18 cellular contexts compared by ENCODE assay signal in the genomic region with DNA sequence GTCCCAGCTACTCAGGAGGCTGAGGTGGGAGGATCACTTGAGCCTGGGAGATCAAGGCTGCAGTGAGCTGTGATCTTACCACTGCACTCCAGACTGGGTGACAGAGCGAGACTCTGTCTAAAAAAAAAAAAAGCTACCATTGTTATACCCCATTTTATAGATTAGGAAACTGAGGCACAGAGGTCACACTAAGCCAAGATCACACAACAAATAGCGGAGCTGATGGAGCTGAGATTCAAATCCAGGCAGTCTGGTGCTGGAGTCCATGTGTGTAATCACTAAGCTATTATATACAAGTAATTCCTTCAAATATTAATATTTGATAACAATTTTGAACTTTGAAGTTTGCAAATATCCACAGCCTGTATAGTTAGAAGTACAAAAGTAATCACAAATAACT. TPM values are rescaled to one million over a fixed set of nuclear protein-coding genes. Genes with fewer than 3 reads are reported as not detected.
DNase-seq lines count a peak whose midpoint lies in the region; ATAC-seq, FAIRE-seq and TF ChIP-seq lines count a peak whose summit lies in the region.
"Had no signal": no experiment of that assay in that cellular context is flagged by ENCODE, and none has a peak within 500 bp of the region (broad histone marks: within the 10 kb centered on the region; RNA-seq: fewer than 3 reads in every experiment).

No MANE protein-coding gene starts in this region.

- peaks cover 14% of the 10 kb centered on the region; the same call in 2 of the 3 replicates for H3K4me1 Mint-ChIP-seq in GM23338

- peaks cover 10% of the 10 kb centered on the region for H3K27me3 Mint-ChIP-seq in GM23338 (ENCODE audit: insufficient read depth, low read depth, poor library complexity)
- H3K27me3 Mint-ChIP-seq: CD4-positive, alpha-beta memory T cell had no signal

- H3K9me2 ChIP-seq in Karpas-422 (replicated peaks; ENCODE audit: insufficient read depth, low read length) (no peaks in the 10 kb centered on the region), GM23338 (ENCODE audit: insufficient read depth) (no peaks in the 10 kb centered on the region)

- TF ChIP-seq RAD21 in GM12878 (IDR thresholded peaks at IDR 0.05; ENCODE audit: insufficient read depth, low read depth, low read length): no peak

- H3K27me3 ChIP-seq in Karpas-422 (ENCODE audit: low read length) (no peaks in the 10 kb centered on the region), GM12878 (replicated peaks in 1 of 2; ENCODE audit: control insufficient read depth in 2 of 2, insufficient read depth in 2 of 2, low read length in 1 of 2) (no peaks in the 10 kb centered on the region), small intestine (ENCODE audit: control insufficient read depth in 2 of 2, insufficient read depth in 2 of 2, low read length in 2 of 2) (no peaks in the 10 kb centered on the region), GM23338 (ENCODE audit: insufficient read depth) (no peaks in the 10 kb centered on the region)

- H3K4me2 ChIP-seq in Karpas-422 (ENCODE audit: low read depth, low read length, poor library complexity, severe bottlenecking) (peak overlapping the region; percentile 88), GM12878 (ENCODE audit: control insufficient read depth, insufficient read depth) (peak overlapping the region; percentile 59), GM23338 (no peak overlapping the region)

- H3K27ac ChIP-seq in Karpas-422 (ENCODE audit: low read length) (peak overlapping the region; percentile 44), RWPE1 (peak overlapping the region; percentile 43; the same call in 1 of the 2 replicates), GM12878 (ENCODE audit: control insufficient read depth, insufficient read depth) (no peak overlapping the region; the same call in 1 of the 2 replicates), small intestine (ENCODE audit: low read depth in 1 of 2, low read length in 1 of 2) (no peak overlapping the region), GM23338 (ENCODE audit: low read depth) (no peak overlapping the region)

- RAD21 ChIA-PET in GM12878 (lab: Charles Lee; ENCODE audit: unreplicated experiment): interaction anchor here (0.7 to 1.8 kb wide), 13 partner anchors 8 to 514 kb away, joined by 3 to 8 read pairs (median 4); no protein-coding TSS in a partner anchor

- no peak overlapping the region for H3K27ac Mint-ChIP-seq in GM23338

- H3K9me3 Mint-ChIP-seq in GM23338: no peaks in the 10 kb centered on the region
- H3K9me3 Mint-ChIP-seq: CD4-positive, alpha-beta memory T cell had no signal

- H3K4me1 ChIP-seq in Karpas-422 (ENCODE audit: low read length) (peaks cover 64% of the 10 kb centered on the region), GM12878 (ENCODE audit: control insufficient read depth, insufficient read depth, low read length) (peaks cover 5% of the 10 kb centered on the region), small intestine (ENCODE audit: control insufficient read depth in 2 of 2, insufficient read depth in 1 of 2, low read depth in 1 of 2, low read length in 1 of 2) (peaks cover 0 to 13% of the 10 kb centered on the region in 2 donors), GM23338 (ENCODE audit: insufficient read depth) (peaks cover 9% of the 10 kb centered on the region; the same call in 1 of the 2 replicates)

- no peak for DNase-seq in Karpas-422
- DNase-seq in RWPE1 (ENCODE audit: low spot score): no peak
- DNase-seq in GM12878 (ENCODE audit: low read depth, low spot score): no peak
- DNase-seq in small intestine: peak; percentile 58
- DNase-seq in NCI-H226: no peak
- no peak for DNase-seq in activated CD8-positive, alpha-beta memory T cell treated with anti-CD3 and anti-CD28 coated beads, Interleukin-2, amount 50 U/mL, for 48 hours
- no peak for DNase-seq in GM23338 (ENCODE audit: low spot score)
- DNase-seq: C1 segment of cervical spinal cord; CD4-positive, alpha-beta memory T cell; COR-L47; DMS153; EL; GDM1; H7; HCEC 1CT had no signal

- intact Hi-C loops in GM12878 (cut with micrococcal nuclease; ENCODE audit: unreplicated experiment): no loop called here

- H3K4me3 ChIP-seq in Karpas-422 (ENCODE audit: low read length) (0 out of 2 replicates have a peak overlapping the region, but pooled peaks have one; percentile 8), GM12878 (no peak overlapping the region), small intestine (ENCODE audit: low read depth in 1 of 2, low read length in 2 of 2) (no peak overlapping the region), GM23338 (no peak overlapping the region)

- no TSS peak for BruUV-seq in GM12878 (replicated peaks; lab: Mats Ljungman, UMichigan)

- no peak for TF ChIP-seq CTCF in RWPE1 (conservative IDR thresholded peaks at IDR 0.05; ENCODE audit: low read depth)
- no peak for TF ChIP-seq CTCF in GM12878 (IDR thresholded peaks at IDR 0.05 in 2 of 3, conservative IDR thresholded peaks at IDR 0.05 in 1 of 3; ENCODE audit: control insufficient read depth in 2 of 3, extremely low read depth in 1 of 3, insufficient read depth in 1 of 3, low read depth in 3 of 3, low read length in 3 of 3)
- no peak for TF ChIP-seq CTCF in GM23338 (conservative IDR thresholded peaks at IDR 0.05; ENCODE audit: low read depth in 2 of 2)

- H4K20me1 ChIP-seq in Karpas-422 (ENCODE audit: insufficient read depth, low read depth, low read length): no peaks in the 10 kb centered on the region
- H4K20me1 ChIP-seq in GM12878 (ENCODE audit: control insufficient read depth, insufficient read depth): no peaks in the 10 kb centered on the region
- no peaks in the 10 kb centered on the region for H4K20me1 ChIP-seq in GM23338 (replicated peaks; ENCODE audit: insufficient read depth)

- TF ChIP-seq EP300 in GM12878 (IDR thresholded peaks at IDR 0.05; ENCODE audit: borderline replicate concordance in 1 of 2, control insufficient read depth in 1 of 2, low read depth in 2 of 2, low read length in 2 of 2): no peak

- 100% methylated on average over 2 of the region's 2 CpGs for WGBS in GM12878 (ENCODE audit: insufficient coverage, insufficient replicate concordance, low lambda C conversion rate, missing lambda C conversion rate)
- WGBS in small intestine, 3 donors: 53 to 84% (median 62%) methylated on average over 2 of the region's 2 CpGs

- TF ChIP-seq POLR2A in GM12878 (IDR thresholded peaks at IDR 0.05; ENCODE audit: low read depth, low read length): no peak

- no peaks in the 10 kb centered on the region for H3K9me3 ChIP-seq in Karpas-422 (ENCODE audit: low read length)
- peaks cover 2% of the 10 kb centered on the region; the same call in 2 of the 3 replicates for H3K9me3 ChIP-seq in GM12878 (replicated peaks; ENCODE audit: control insufficient read depth, insufficient read depth, low read length)
- H3K9me3 ChIP-seq in small intestine (ENCODE audit: control insufficient read depth, low read depth): no peaks in the 10 kb centered on the region

- no peak overlapping the region for H2AFZ ChIP-seq in Karpas-422 (ENCODE audit: low read length)
- no peak overlapping the region for H2AFZ ChIP-seq in GM12878 (ENCODE audit: control insufficient read depth, low read depth, low read length)
- H2AFZ ChIP-seq in GM23338: no peak overlapping the region

- H3K36me3 ChIP-seq in Karpas-422 (ENCODE audit: insufficient read depth, low read length) (peaks cover 50% of the 10 kb centered on the region), GM12878 (ENCODE audit: control insufficient read depth in 2 of 2, insufficient read depth in 2 of 2, low read length in 1 of 2) (peaks cover 0 to 4% of the 10 kb centered on the region in 2 experiments; a peak in 1 of 4 replicates), small intestine (ENCODE audit: control insufficient read depth in 2 of 2, insufficient read depth in 2 of 2, low read length in 2 of 2) (peaks cover 0 to 2% of the 10 kb centered on the region in 2 donors), GM23338 (ENCODE audit: insufficient read depth) (no peaks in the 10 kb centered on the region)

- CTCF ChIA-PET in RWPE1 (lab: Yijun Ruan, JAX): interaction anchor here (0.5 to 1.2 kb wide), 5 partner anchors 13 to 175 kb away, joined by 3 to 4 read pairs (median 4); no protein-coding TSS in a partner anchor
- CTCF ChIA-PET in GM12878 (lab: Yijun Ruan, JAX): interaction anchor here (0.6 to 2.0 kb wide), 11 partner anchors 10 to 514 kb away, joined by 3 to 14 read pairs (median 3); no protein-coding TSS in a partner anchor

- H3K9ac ChIP-seq in Karpas-422 (ENCODE audit: low read length) (no peak overlapping the region), GM12878 (ENCODE audit: control insufficient read depth, insufficient read depth, low read length) (no peak overlapping the region; the same call in 1 of the 2 replicates)

- in situ Hi-C loops in GM12878 (cut with MboI): loop anchor here (25.0 kb wide), 1 partner anchor 1315 kb away; no protein-coding TSS in a partner anchor

- ATAC-seq in GM12878: no peak
- no peak for ATAC-seq in GM23338
- no peak for ATAC-seq in HG03280 (IDR thresholded peaks at IDR 0.05; ENCODE audit: unreplicated experiment)

- H3K79me2 ChIP-seq in Karpas-422 (ENCODE audit: low read length) (peaks cover 96% of the 10 kb centered on the region), GM12878 (ENCODE audit: control insufficient read depth, insufficient read depth, low read length) (peaks cover 66% of the 10 kb centered on the region), GM23338 (replicated peaks; ENCODE audit: insufficient read depth) (no peaks in the 10 kb centered on the region)

- H3K4me3 Mint-ChIP-seq in GM23338: no peak overlapping the region
- H3K4me3 Mint-ChIP-seq: CD4-positive, alpha-beta memory T cell had no signal

- FAIRE-seq in GM12878 (lab: Jason Lieb, UNC) (no peak), small intestine (lab: Jason Lieb, UNC) (no peak)
- FAIRE-seq: GM12891, H1 had no signal

- H3F3A ChIP-seq in GM23338 (replicated peaks; ENCODE audit: low read depth): 0 out of 2 replicates have a peak, but pooled peaks cover 1% of the 10 kb centered on the region

- POLR2A ChIA-PET in RWPE1 (lab: Yijun Ruan, JAX; ENCODE audit: low non-redundant PET): no interaction called here
- POLR2A ChIA-PET in GM12878 (lab: Charles Lee): interaction anchor here (0.5 to 4.2 kb wide), 12 partner anchors 9 to 1631 kb away, joined by 3 to 25 read pairs (median 3); no protein-coding TSS in a partner anchor

- peaks cover 15% of the 10 kb centered on the region; the same call in 2 of the 3 replicates for H3K36me3 Mint-ChIP-seq in GM23338 (ENCODE audit: low read depth)

- SMC1A ChIA-PET in GM12878 (lab: Charles Lee; ENCODE audit: uncharacterized antibody, unreplicated experiment): interaction anchor here (0.7 to 4.2 kb wide), 20 partner anchors 9 to 514 kb away, joined by 3 to 17 read pairs (median 4); no protein-coding TSS in a partner anchor

RNA-seq across cellular contexts. Expression of gene SLC12A2, which starts 6.0 kb away (rescaled TPM):
- total RNA-seq in Karpas-422 (2014; rRNA removed; shearing (Covaris generic); ENCODE audit: low replicate concordance): 235 and 297 TPM in 2 replicates
- 83.4 and 101 TPM in 2 replicates for total RNA-seq in GM12878 (2013; cell fraction: nucleolus; rRNA removed)
- total RNA-seq in GM12878 (2014; rRNA removed) (19.4 and 22.9 TPM in 2 replicates), GM12878 (2014; rRNA removed; fragmentation: Illumina TruSeq; extraction: Trizol) (19.8 and 20.7 TPM in 2 replicates), GM12878 (2021) (20.5 and 21.8 TPM in 2 replicates)
- 3.4 TPM for polyA plus RNA-seq in GM12878 (2011; ENCODE audit: low read depth)
- polyA plus RNA-seq in GM12878 (2011; rRNA removed) (20.3 and 29.9 TPM in 2 replicates), GM12878 (2014; fragmentation: Illumina TruSeq; extraction: Trizol) (11.7 and 14.1 TPM in 2 replicates), GM12878 (2014; fragmentation: Nextera tagmentation; extraction: Ambion mirVana) (1 to 10 TPM; 6.3 to 6.9 TPM), GM12878 (2014; rRNA removed) (7.7 and 9.2 TPM in 2 replicates), GM12878 (2016; fragmentation: Nextera tagmentation; extraction: Ambion mirVana) (1 to 10 TPM; 5.1 to 9.3 TPM), small intestine (10 to 100 TPM in 1 of 3 donors, 1 to 10 TPM in 2; 1.4 to 80.3 (median 2.9) TPM), GM23338 (2016; fragmentation: Nextera tagmentation; extraction: Ambion mirVana) (6.1 and 8.1 TPM in 2 replicates)
- 7.7 and 8.4 TPM in 2 replicates for polyA plus RNA-seq in GM12878 (2011; cell fraction: cytosol; rRNA removed)
- polyA plus RNA-seq in GM12878 (2011; cell fraction: nucleus; rRNA removed): 16.9 and 21.5 TPM in 2 replicates
- 5.8 and 6.7 TPM in 2 replicates for polyA plus RNA-seq in GM12878 (2012)
- 50.9 and 79.1 TPM in 2 replicates for polyA minus RNA-seq in GM12878 (2011; rRNA and poly(A)+ RNA removed)
- 19.6 and 21.0 TPM in 2 replicates for polyA minus RNA-seq in GM12878 (2011; cell fraction: cytosol; rRNA and poly(A)+ RNA removed)
- 30.3 and 51.2 TPM in 2 replicates for polyA minus RNA-seq in GM12878 (2011; cell fraction: nucleus; rRNA and poly(A)+ RNA removed)
- total RNA-seq in GM23338 (2014; rRNA removed; shearing (Covaris generic)): 17.2 and 21.3 TPM in 2 replicates

Comparison
In these comparisons a context has a peak if more than half of its experiments do, and no peak if none do; other contexts are left out.
1. H3K27ac ChIP-seq: peak in Karpas-422 (single experiment) and RWPE1 (single experiment); none in GM12878 (single experiment), small intestine (0 of 2) and GM23338 (single experiment).